17 cellular contexts compared by ENCODE assay signal in the genomic region with DNA sequence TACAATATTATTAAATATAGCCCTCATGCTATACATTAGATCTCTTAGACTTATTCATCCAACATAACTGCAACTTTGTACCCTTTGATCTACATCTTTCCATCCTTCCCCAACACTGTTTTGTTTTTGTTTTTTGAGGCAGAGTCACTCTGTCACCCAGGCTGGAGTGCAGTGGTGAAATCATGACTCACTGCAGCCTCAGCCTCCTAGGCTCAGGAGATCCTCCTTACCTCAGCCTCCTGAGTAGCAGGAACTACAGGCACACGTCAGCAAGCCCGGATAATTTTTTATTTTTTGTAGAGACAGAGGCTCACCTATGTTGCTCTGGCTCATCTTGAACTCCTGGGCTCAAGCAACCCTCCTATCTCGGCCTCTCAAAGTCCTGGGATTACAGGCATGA. TPM values are rescaled to one million over a fixed set of nuclear protein-coding genes. Genes with fewer than 3 reads are reported as not detected.
A peak's percentile ranks its signal among the peaks of the same experiment; 100 is the strongest.
DNase-seq lines count a peak whose midpoint lies in the region; ATAC-seq, FAIRE-seq and TF ChIP-seq lines count a peak whose summit lies in the region.
"Had no signal": no experiment of that assay in that cellular context is flagged by ENCODE, and none has a peak within 500 bp of the region (broad histone marks: within the 10 kb centered on the region; RNA-seq: fewer than 3 reads in every experiment).

No MANE protein-coding gene starts in this region.

- FAIRE-seq in A549 (lab: Jason Lieb, UNC) (no peak), D721Med (lab: Jason Lieb, UNC) (no peak)
- FAIRE-seq: H54 had no signal

- in situ Hi-C loops in G401 (cut with HindIII; ENCODE audit: low sequenced_read_pairs): no loop called here

- H3K4me3 ChIP-seq in A549 (no peak overlapping the region), GM23338 (no peak overlapping the region), SJCRH30 (no peak overlapping the region), fibroblast of mammary gland (ENCODE audit: control insufficient read depth, low read depth, low read length) (no peak overlapping the region)
- H3K4me3 ChIP-seq: MG63 had no signal

- no peak for TF ChIP-seq CTCF in A549 (IDR thresholded peaks at IDR 0.05)
- TF ChIP-seq CTCF in GM23338 (conservative IDR thresholded peaks at IDR 0.05; ENCODE audit: low read depth in 2 of 2): no peak
- TF ChIP-seq CTCF in fibroblast of mammary gland (conservative IDR thresholded peaks at IDR 0.05; ENCODE audit: control insufficient read depth, insufficient read depth, low read depth, low read length): no peak
- no peak for TF ChIP-seq CTCF in D721Med (IDR thresholded peaks at IDR 0.05; ENCODE audit: insufficient read depth, missing control alignments)

- H3K36me3 ChIP-seq in GM23338 (ENCODE audit: insufficient read depth) (peaks cover 5% of the 10 kb centered on the region), SJCRH30 (peaks cover 14% of the 10 kb centered on the region)
- H3K36me3 ChIP-seq: BE2C had no signal

- H3K4me1 ChIP-seq in A549 (peaks cover 26% of the 10 kb centered on the region; the same call in 2 of the 3 replicates), GM23338 (ENCODE audit: insufficient read depth) (no peaks in the 10 kb centered on the region), SJCRH30 (peaks cover 36% of the 10 kb centered on the region)
- H3K4me1 ChIP-seq: BE2C had no signal

- peaks cover 10% of the 10 kb centered on the region; the same call in 1 of the 2 replicates for H3K79me2 ChIP-seq in GM23338 (replicated peaks; ENCODE audit: insufficient read depth)

- H3K9me3 Mint-ChIP-seq in GM23338: peaks cover 10% of the 10 kb centered on the region
- H3K9me3 Mint-ChIP-seq: CD4-positive, alpha-beta memory T cell had no signal

- H3K4me3 Mint-ChIP-seq in GM23338: no peak overlapping the region
- H3K4me3 Mint-ChIP-seq: CD4-positive, alpha-beta memory T cell had no signal

- H3K9me2 ChIP-seq in GM23338 (ENCODE audit: insufficient read depth): no peaks in the 10 kb centered on the region

- no peak for TF ChIP-seq EP300 in A549 (IDR thresholded peaks at IDR 0.05)

- TF ChIP-seq POLR2A in A549 (IDR thresholded peaks at IDR 0.05; ENCODE audit: low read length): no peak

- no peak for TF ChIP-seq RAD21 in A549 (conservative IDR thresholded peaks at IDR 0.05 in 1 of 2, IDR thresholded peaks at IDR 0.05 in 1 of 2)

- H3K9me3 ChIP-seq in A549: peaks cover 5% of the 10 kb centered on the region; the same call in 1 of the 3 replicates
- 0 out of 2 replicates have a peak, but pooled peaks cover 3% of the 10 kb centered on the region for H3K9me3 ChIP-seq in SJCRH30 (replicated peaks)
- H3K9me3 ChIP-seq: BE2C, MG63 had no signal

- POLR2A ChIA-PET in A549 (lab: Yijun Ruan, JAX): no interaction called here

- no peaks in the 10 kb centered on the region for H3K27me3 ChIP-seq in GM23338 (ENCODE audit: insufficient read depth)
- no peaks in the 10 kb centered on the region for H3K27me3 ChIP-seq in SJCRH30
- H3K27me3 ChIP-seq: BE2C, MG63 had no signal

- H3K27ac Mint-ChIP-seq in GM23338: peak overlapping the region; percentile 18

- no peak overlapping the region for H2AFZ ChIP-seq in GM23338

- H3K36me3 Mint-ChIP-seq in GM23338 (ENCODE audit: low read depth): peaks cover 31% of the 10 kb centered on the region

- H3K4me2 ChIP-seq in A549: no peak overlapping the region
- H3K4me2 ChIP-seq in GM23338: no peak overlapping the region
- H3K4me2 ChIP-seq: KMS-11 had no signal

- CTCF ChIA-PET in A549 (lab: Yijun Ruan, JAX): no interaction called here

- 80% methylated on average over 3 of the region's 3 CpGs for WGBS in A549 (ENCODE audit: missing lambda C conversion rate)

- no peaks in the 10 kb centered on the region for H3F3A ChIP-seq in GM23338 (replicated peaks; ENCODE audit: low read depth)

- H3K4me1 Mint-ChIP-seq in GM23338: no peaks in the 10 kb centered on the region; the same call in 1 of the 3 replicates

- H3K27me3 Mint-ChIP-seq in GM23338 (ENCODE audit: insufficient read depth, low read depth, poor library complexity): no peaks in the 10 kb centered on the region
- H3K27me3 Mint-ChIP-seq: CD4-positive, alpha-beta memory T cell had no signal

- H3K27ac ChIP-seq in A549 (peak overlapping the region in 1 of 2 experiments; percentile 24; a peak in 1 of 6 replicates), GM23338 (ENCODE audit: low read depth) (no peak overlapping the region), SJCRH30 (peak overlapping the region; percentile 55)
- H3K27ac ChIP-seq: KMS-11 had no signal

- peak in 1 of 2 experiments; percentile 28 for DNase-seq in A549 (ENCODE audit: low read depth in 1 of 2, low spot score in 1 of 2)
- no peak for DNase-seq in GM23338 (ENCODE audit: low spot score)
- no peak for DNase-seq in SJCRH30
- DNase-seq in fibroblast of mammary gland (ENCODE audit: low read depth): peak; percentile 28
- DNase-seq in NCI-H1930 (lab: John Stamatoyannopoulos, UW): no peak
- DNase-seq in DMS114 treated with DMSO at 0.1 percent for 48 hours (lab: John Stamatoyannopoulos, UW; ENCODE audit: unreplicated experiment): no peak
- no peak for DNase-seq in D721Med (ENCODE audit: insufficient read length, low spot score)
- no peak for DNase-seq in G401 (ENCODE audit: low spot score)
- DNase-seq: ACHN; BE2C; CD4-positive, alpha-beta memory T cell; MG63; NCI-H2029; NCI-H510A treated with DMSO at 0.1 percent for 48 hours; SIG-M5 had no signal

- no peaks in the 10 kb centered on the region for H4K20me1 ChIP-seq in GM23338 (replicated peaks; ENCODE audit: insufficient read depth)

- ATAC-seq in A549: peak; percentile 24 to 53; a peak in 3 of 6 replicates
- ATAC-seq in GM23338: no peak

TF ChIP-seq in A549, 52 proteins besides CTCF, POLR2A, EP300 and RAD21:
- TF ChIP-seq JUN (IDR thresholded peaks at IDR 0.05) (0 out of 5 replicates have a peak, but pooled peaks of 1 of the 2 experiments have one; percentile 9), FOSL2 (IDR thresholded peaks at IDR 0.05) (no peak), FOSL2 (CRISPR knock-in tag; IDR thresholded peaks at IDR 0.05) (peak; percentile 66), CEBPB (IDR thresholded peaks at IDR 0.05) (no peak), MAFK (IDR thresholded peaks at IDR 0.05; ENCODE audit: partially characterized antibody) (no peak)
TF ChIP-seq in A549: peak in this region for 2.

TF ChIP-seq in GM23338, 12 proteins besides CTCF, POLR2A, EP300 and RAD21:
- TF ChIP-seq CREB1 (CRISPR knock-in tag; IDR thresholded peaks at IDR 0.05; ENCODE audit: low read depth) (no peak), EZH2phosphoT487 (IDR thresholded peaks at IDR 0.05; ENCODE audit: unreplicated experiment) (no peak), ZNF331 (CRISPR knock-in tag; IDR thresholded peaks at IDR 0.05; ENCODE audit: low read depth) (no peak), STAT1 (IDR thresholded peaks at IDR 0.05; ENCODE audit: unreplicated experiment) (no peak), EZH2 (IDR thresholded peaks at IDR 0.05; ENCODE audit: low read depth, unreplicated experiment) (no peak), ZNF114 (CRISPR knock-in tag; IDR thresholded peaks at IDR 0.05) (no peak), POLR2AphosphoS5 (IDR thresholded peaks at IDR 0.05; ENCODE audit: low read depth) (no peak)
- TF ChIP-seq, protein P1, sequence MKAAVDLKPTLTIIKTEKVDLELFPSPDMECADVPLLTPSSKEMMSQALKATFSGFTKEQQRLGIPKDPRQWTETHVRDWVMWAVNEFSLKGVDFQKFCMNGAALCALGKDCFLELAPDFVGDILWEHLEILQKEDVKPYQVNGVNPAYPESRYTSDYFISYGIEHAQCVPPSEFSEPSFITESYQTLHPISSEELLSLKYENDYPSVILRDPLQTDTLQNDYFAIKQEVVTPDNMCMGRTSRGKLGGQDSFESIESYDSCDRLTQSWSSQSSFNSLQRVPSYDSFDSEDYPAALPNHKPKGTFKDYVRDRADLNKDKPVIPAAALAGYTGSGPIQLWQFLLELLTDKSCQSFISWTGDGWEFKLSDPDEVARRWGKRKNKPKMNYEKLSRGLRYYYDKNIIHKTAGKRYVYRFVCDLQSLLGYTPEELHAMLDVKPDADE (IDR thresholded peaks at IDR 0.05): no peak
- TF ChIP-seq, protein P2, sequence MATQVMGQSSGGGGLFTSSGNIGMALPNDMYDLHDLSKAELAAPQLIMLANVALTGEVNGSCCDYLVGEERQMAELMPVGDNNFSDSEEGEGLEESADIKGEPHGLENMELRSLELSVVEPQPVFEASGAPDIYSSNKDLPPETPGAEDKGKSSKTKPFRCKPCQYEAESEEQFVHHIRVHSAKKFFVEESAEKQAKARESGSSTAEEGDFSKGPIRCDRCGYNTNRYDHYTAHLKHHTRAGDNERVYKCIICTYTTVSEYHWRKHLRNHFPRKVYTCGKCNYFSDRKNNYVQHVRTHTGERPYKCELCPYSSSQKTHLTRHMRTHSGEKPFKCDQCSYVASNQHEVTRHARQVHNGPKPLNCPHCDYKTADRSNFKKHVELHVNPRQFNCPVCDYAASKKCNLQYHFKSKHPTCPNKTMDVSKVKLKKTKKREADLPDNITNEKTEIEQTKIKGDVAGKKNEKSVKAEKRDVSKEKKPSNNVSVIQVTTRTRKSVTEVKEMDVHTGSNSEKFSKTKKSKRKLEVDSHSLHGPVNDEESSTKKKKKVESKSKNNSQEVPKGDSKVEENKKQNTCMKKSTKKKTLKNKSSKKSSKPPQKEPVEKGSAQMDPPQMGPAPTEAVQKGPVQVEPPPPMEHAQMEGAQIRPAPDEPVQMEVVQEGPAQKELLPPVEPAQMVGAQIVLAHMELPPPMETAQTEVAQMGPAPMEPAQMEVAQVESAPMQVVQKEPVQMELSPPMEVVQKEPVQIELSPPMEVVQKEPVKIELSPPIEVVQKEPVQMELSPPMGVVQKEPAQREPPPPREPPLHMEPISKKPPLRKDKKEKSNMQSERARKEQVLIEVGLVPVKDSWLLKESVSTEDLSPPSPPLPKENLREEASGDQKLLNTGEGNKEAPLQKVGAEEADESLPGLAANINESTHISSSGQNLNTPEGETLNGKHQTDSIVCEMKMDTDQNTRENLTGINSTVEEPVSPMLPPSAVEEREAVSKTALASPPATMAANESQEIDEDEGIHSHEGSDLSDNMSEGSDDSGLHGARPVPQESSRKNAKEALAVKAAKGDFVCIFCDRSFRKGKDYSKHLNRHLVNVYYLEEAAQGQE (IDR thresholded peaks at IDR 0.05; ENCODE audit: unreplicated experiment): no peak

RNA-seq across cellular contexts. Expression of a gene that starts 53.3 kb away (rescaled TPM):
- polyA plus RNA-seq in A549 (2011; rRNA removed) (163 and 177 TPM in 2 replicates), A549 (2017; fragmentation: RNase III; extraction: RNeasy Plus Mini Kit Qiagen cat#74134 plus additional on column Dnase treatment) (81.8 to 89.4 TPM (median 86.4 TPM) in 3 replicates), GM23338 (2016; fragmentation: Nextera tagmentation; extraction: Ambion mirVana) (27.1 and 33.9 TPM in 2 replicates)
- polyA plus RNA-seq in A549 (2012; cell fraction: cytosol; rRNA removed): 42.1 and 50.9 TPM in 2 replicates
- 21.7 and 40.4 TPM in 2 replicates for polyA plus RNA-seq in A549 (2012; cell fraction: nucleus; rRNA removed)
- 64.4 and 78.0 TPM in 2 replicates for polyA minus RNA-seq in A549 (2011; rRNA and poly(A)+ RNA removed)
- 85.4 and 107 TPM in 2 replicates for total RNA-seq in GM23338 (2014; rRNA removed; shearing (Covaris generic))
- total RNA-seq in SJCRH30 (2014; rRNA removed; shearing (Covaris generic)): 77.0 and 78.4 TPM in 2 replicates
- 71.2 and 121 TPM in 2 replicates for total RNA-seq in G401 (2014; rRNA removed; shearing (Covaris generic))
